In the genomic region with DNA sequence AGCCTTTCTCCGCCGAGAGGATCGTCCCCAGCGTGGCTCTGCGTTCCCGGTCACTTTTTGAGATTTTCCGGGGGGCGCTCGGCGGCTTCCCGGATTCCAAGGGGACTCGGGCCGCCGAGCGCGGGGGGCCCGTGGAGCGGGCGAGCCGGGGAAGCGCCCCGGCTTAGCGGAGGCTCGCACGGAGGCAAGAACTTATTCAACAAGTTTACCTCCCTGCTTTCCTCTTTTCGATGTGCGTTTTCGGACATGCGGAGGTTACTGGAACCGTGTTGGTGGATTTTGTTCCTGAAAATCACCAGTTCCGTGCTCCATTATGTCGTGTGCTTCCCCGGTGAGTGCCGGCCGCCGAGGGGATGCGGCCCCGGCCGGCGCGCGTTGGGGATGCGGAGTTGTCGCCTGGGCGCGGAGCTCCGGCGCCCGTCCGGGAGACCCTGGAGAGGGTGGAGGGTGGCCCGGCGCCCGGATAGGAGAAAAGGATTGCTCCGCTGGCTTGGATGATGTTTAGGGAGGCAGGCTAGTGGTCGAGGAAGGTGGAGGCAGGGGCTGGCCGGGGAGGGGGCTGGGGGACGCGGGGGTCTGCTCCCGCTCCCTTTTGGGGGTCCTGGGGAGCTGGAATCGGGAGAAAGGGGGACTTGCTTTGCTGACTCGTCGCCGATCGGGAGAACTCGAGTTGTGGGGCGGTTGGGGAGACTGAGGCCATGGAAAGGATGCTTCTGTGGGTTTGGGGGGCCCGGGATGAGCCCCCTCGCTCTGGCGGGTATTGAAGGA, we compare ENCODE assay signal across 8 cellular contexts. TPM values are rescaled to one million over a fixed set of nuclear protein-coding genes. Genes with fewer than 3 reads are reported as not detected.
A peak's percentile ranks its signal among the peaks of the same experiment; 100 is the strongest.
DNase-seq lines count a peak whose midpoint lies in the region; ATAC-seq and TF ChIP-seq lines count a peak whose summit lies in the region.

No MANE protein-coding gene starts in this region.

- H3K27ac ChIP-seq in epithelial cell of prostate (peak overlapping the region; percentile 81), Karpas-422 (ENCODE audit: low read length) (no peak overlapping the region)

- no peaks in the 10 kb centered on the region for H3K79me2 ChIP-seq in Karpas-422 (ENCODE audit: low read length)

- H3K36me3 ChIP-seq in Karpas-422 (ENCODE audit: insufficient read depth, low read length) = no peaks in the 10 kb centered on the region

- TF ChIP-seq CTCF in GM12875 (IDR thresholded peaks at IDR 0.05; ENCODE audit: borderline replicate concordance, insufficient read depth, low read depth, low read length) = no peak
- TF ChIP-seq CTCF in nephron (IDR thresholded peaks at IDR 0.05; ENCODE audit: unreplicated experiment in 3 of 3) = no peak

- no peak overlapping the region for H3K4me2 ChIP-seq in Karpas-422 (ENCODE audit: low read depth, low read length, poor library complexity, severe bottlenecking)

- H3K9me3 ChIP-seq in Karpas-422 (ENCODE audit: low read length) = peaks cover 11% of the 10 kb centered on the region; the same call in 1 of the 2 replicates

- no peaks in the 10 kb centered on the region for H3K4me1 ChIP-seq in Karpas-422 (ENCODE audit: low read length)

- peaks cover 4% of the 10 kb centered on the region for H3K36me3 Mint-ChIP-seq in nephron (ENCODE audit: low read depth)

- H3K9me2 ChIP-seq in Karpas-422 (replicated peaks; ENCODE audit: insufficient read depth, low read length) = no peaks in the 10 kb centered on the region

- H3K27me3 Mint-ChIP-seq in nephron (ENCODE audit: low read depth) = peaks cover 4% of the 10 kb centered on the region

- H2AFZ ChIP-seq in Karpas-422 (ENCODE audit: low read length) = no peak overlapping the region

- DNase-seq in OCI-M1 (lab: John Stamatoyannopoulos, UW) = peak; percentile 50
- no peak for DNase-seq in epithelial cell of prostate (ENCODE audit: low read depth, low spot score)
- DNase-seq in Karpas-422 = no peak

- H3K27me3 ChIP-seq in Karpas-422 (ENCODE audit: low read length) = no peaks in the 10 kb centered on the region

- no peaks in the 10 kb centered on the region for H4K20me1 ChIP-seq in Karpas-422 (ENCODE audit: insufficient read depth, low read depth, low read length)

- peaks cover 18% of the 10 kb centered on the region for H3K4me1 Mint-ChIP-seq in nephron

- H3K9ac ChIP-seq in Karpas-422 (ENCODE audit: low read length) = no peak overlapping the region

- H3K4me3 ChIP-seq in GM12875 (ENCODE audit: low read depth, low read length) (peak overlapping the region; percentile 24), Karpas-422 (ENCODE audit: low read length) (no peak overlapping the region)

- peak overlapping the region; percentile 99 to 100 (median 99) for H3K4me3 Mint-ChIP-seq in nephron

- peaks cover 8% of the 10 kb centered on the region for H3K9me3 Mint-ChIP-seq in nephron

- peak overlapping the region; percentile 98 to 100 (median 99) for H3K27ac Mint-ChIP-seq in nephron

- ATAC-seq in GM21526 (IDR thresholded peaks at IDR 0.05; ENCODE audit: low FRiP score, unreplicated experiment) = no peak
- no peak for ATAC-seq in GM21528 (IDR thresholded peaks at IDR 0.05; ENCODE audit: low FRiP score, unreplicated experiment)
- ATAC-seq in GM18517 (IDR thresholded peaks at IDR 0.05; ENCODE audit: unreplicated experiment) = no peak

RNA-seq across cellular contexts. Expression of a gene that starts 0.9 kb away (rescaled TPM):
- total RNA-seq in Karpas-422 (2014; rRNA removed; shearing (Covaris generic); ENCODE audit: low replicate concordance) = 0.47 TPM in 1 of 2 replicates, not detected in the other
